In genomic region chr2:25313711-25314513, GRCh38 we compare ENCODE assay signal across 11 cellular contexts. TPM values are rescaled to one million over a fixed set of nuclear protein-coding genes. Genes with fewer than 3 reads are reported as not detected.
DNase-seq lines count a peak whose midpoint lies in the region; ATAC-seq, FAIRE-seq and TF ChIP-seq lines count a peak whose summit lies in the region.
"Had no signal": no experiment of that assay in that cellular context is flagged by ENCODE, and none has a peak within 500 bp of the region (broad histone marks: within the 10 kb centered on the region; RNA-seq: fewer than 3 reads in every experiment).

No MANE protein-coding gene starts in this region.

- TF ChIP-seq POLR2A in sigmoid colon (IDR thresholded peaks at IDR 0.05) = no peak

- H3K27me3 Mint-ChIP-seq in brain = no peaks in the 10 kb centered on the region

- TF ChIP-seq EP300 in sigmoid colon (IDR thresholded peaks at IDR 0.05) = no peak

- peaks cover 0 to 81% (median 72%) of the 10 kb centered on the region in 4 donors for H3K4me1 ChIP-seq in sigmoid colon

- DNase-seq in sigmoid colon (no peak), NCI-H2227 (lab: John Stamatoyannopoulos, UW; ENCODE audit: unreplicated experiment) (no peak), occipital lobe (lab: John Stamatoyannopoulos, UW) (no peak), NCI-H524 treated with DMSO at 0.1 percent for 48 hours (lab: John Stamatoyannopoulos, UW) (no peak), frontal cortex (ENCODE audit: low spot score in 2 of 2) (no peak)
- DNase-seq: HFFc6, MM.1S had no signal

- H3K4me3 ChIP-seq in sigmoid colon = no peak overlapping the region

- 84 to 92% methylated on average over 27 of the region's 27 CpGs for WGBS in sigmoid colon, 2 donors

- H3K36me3 Mint-ChIP-seq in brain = peaks cover 15% of the 10 kb centered on the region

- peak; percentile 6 for ATAC-seq in GM18909 (IDR thresholded peaks at IDR 0.05; ENCODE audit: poor library complexity, unreplicated experiment)
- ATAC-seq in HG03432 (IDR thresholded peaks at IDR 0.05; ENCODE audit: unreplicated experiment) = peak; percentile 19

- no peak for TF ChIP-seq CTCF in brain (conservative IDR thresholded peaks at IDR 0.05)
- TF ChIP-seq CTCF in sigmoid colon (IDR thresholded peaks at IDR 0.05) = no peak

- peak overlapping the region; percentile 66 to 79 (median 78) for H3K27ac ChIP-seq in sigmoid colon
- H3K27ac ChIP-seq: RWPE1 had no signal

- H3K9me3 ChIP-seq in sigmoid colon = no peaks in the 10 kb centered on the region

- peaks cover 0 to 2% (median 0%) of the 10 kb centered on the region in 5 experiments for H3K9me3 Mint-ChIP-seq in brain
- H3K9me3 Mint-ChIP-seq: HFFc6 had no signal

- peaks cover 0 to 17% (median 10%) of the 10 kb centered on the region in 4 donors for H3K36me3 ChIP-seq in sigmoid colon

- FAIRE-seq in frontal cortex (lab: Jason Lieb, UNC) = no peak

- H3K27ac Mint-ChIP-seq in brain = peak overlapping the region; percentile 49 to 96 (median 73)
- H3K27ac Mint-ChIP-seq: HFFc6 had no signal

- intact Hi-C loops in sigmoid colon (cut with DNase I) = no loop called here

- H3K4me3 Mint-ChIP-seq in brain = peak overlapping the region in 2 of 5 experiments; percentile 38 to 57
- H3K4me3 Mint-ChIP-seq: HFFc6 had no signal

- no peaks in the 10 kb centered on the region for H3K27me3 ChIP-seq in sigmoid colon

- H3K4me1 Mint-ChIP-seq in brain = peaks cover 75% of the 10 kb centered on the region

RNA-seq across cellular contexts. Expression of gene DNMT3A, which starts 27.8 kb away (rescaled TPM):
- 27.7 TPM for polyA plus RNA-seq in brain (ENCODE audit: insufficient read depth, low read depth, low replicate concordance)
- total RNA-seq in sigmoid colon = 10 to 100 TPM; 16.4 to 30.2 (median 18.3) TPM
- polyA plus RNA-seq in sigmoid colon = 10 to 100 TPM in 1 of 3 donors, 1 to 10 TPM in 2; 4.4 to 21.1 (median 4.8) TPM
- 53.3 TPM for total RNA-seq in occipital lobe
- 71.3 TPM for total RNA-seq in frontal cortex
